Comparison of ENCODE assay signal across 4 cellular contexts in the genomic region with DNA sequence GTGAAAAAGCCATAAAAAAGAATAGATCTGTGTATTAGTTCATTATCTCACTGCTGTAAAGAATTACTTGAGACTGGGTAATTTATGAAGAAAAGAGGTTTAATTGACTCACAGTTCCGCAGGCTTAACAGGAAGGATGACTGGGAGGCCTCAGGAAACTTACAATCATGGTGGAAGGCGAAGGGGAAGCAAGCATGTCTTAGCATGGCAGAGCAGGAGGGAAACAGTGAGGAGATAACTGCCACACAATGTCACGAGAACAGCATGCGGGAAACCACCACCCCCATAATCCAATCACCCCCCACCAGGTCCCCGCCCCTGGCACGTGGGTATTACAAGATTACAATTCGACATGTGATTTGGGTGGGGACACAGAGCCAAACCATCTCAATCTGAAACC.
TF ChIP-seq lines count a peak whose summit lies in the region.

No MANE protein-coding gene starts in this region.

TF ChIP-seq in SK-N-SH, 30 proteins besides CTCF, POLR2A, EP300 and RAD21:
- no peak for TF ChIP-seq MAX (IDR thresholded peaks at IDR 0.05; ENCODE audit: low read depth)
- no peak for TF ChIP-seq FOXJ3 (CRISPR knock-in tag; IDR thresholded peaks at IDR 0.05)
- TF ChIP-seq JUND (IDR thresholded peaks at IDR 0.05), result no peak
- no peak for TF ChIP-seq RFX5 (IDR thresholded peaks at IDR 0.05; ENCODE audit: low read length)
- TF ChIP-seq SIN3A (IDR thresholded peaks at IDR 0.05; ENCODE audit: borderline replicate concordance, low read depth, low read length), result no peak

TF ChIP-seq in SK-N-SH treated with all-trans-retinoic acid at 6 μM for 48 hours, 23 proteins besides CTCF, POLR2A, EP300 and RAD21:
- no peak for TF ChIP-seq CSDC2 (CRISPR knock-in tag; IDR thresholded peaks at IDR 0.05)
- no peak for TF ChIP-seq ESRRG (CRISPR knock-in tag; IDR thresholded peaks at IDR 0.05)
- TF ChIP-seq SNAI2 (CRISPR knock-in tag; IDR thresholded peaks at IDR 0.05), result no peak
- TF ChIP-seq TSHZ2 (CRISPR knock-in tag; IDR thresholded peaks at IDR 0.05), result no peak
- TF ChIP-seq ZNF565 (CRISPR knock-in tag; conservative IDR thresholded peaks at IDR 0.05; ENCODE audit: low read depth), result no peak
- TF ChIP-seq GLIS3 (CRISPR knock-in tag; IDR thresholded peaks at IDR 0.05), result no peak
- TF ChIP-seq ZC3H10 (CRISPR knock-in tag; IDR thresholded peaks at IDR 0.05), result no peak
- TF ChIP-seq, protein P1, sequence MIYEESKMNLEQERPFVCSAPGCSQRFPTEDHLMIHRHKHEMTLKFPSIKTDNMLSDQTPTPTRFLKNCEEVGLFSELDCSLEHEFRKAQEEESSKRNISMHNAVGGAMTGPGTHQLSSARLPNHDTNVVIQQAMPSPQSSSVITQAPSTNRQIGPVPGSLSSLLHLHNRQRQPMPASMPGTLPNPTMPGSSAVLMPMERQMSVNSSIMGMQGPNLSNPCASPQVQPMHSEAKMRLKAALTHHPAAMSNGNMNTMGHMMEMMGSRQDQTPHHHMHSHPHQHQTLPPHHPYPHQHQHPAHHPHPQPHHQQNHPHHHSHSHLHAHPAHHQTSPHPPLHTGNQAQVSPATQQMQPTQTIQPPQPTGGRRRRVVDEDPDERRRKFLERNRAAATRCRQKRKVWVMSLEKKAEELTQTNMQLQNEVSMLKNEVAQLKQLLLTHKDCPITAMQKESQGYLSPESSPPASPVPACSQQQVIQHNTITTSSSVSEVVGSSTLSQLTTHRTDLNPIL (CRISPR knock-in tag; IDR thresholded peaks at IDR 0.05; ENCODE audit: low read depth), result no peak
- TF ChIP-seq, protein P2, sequence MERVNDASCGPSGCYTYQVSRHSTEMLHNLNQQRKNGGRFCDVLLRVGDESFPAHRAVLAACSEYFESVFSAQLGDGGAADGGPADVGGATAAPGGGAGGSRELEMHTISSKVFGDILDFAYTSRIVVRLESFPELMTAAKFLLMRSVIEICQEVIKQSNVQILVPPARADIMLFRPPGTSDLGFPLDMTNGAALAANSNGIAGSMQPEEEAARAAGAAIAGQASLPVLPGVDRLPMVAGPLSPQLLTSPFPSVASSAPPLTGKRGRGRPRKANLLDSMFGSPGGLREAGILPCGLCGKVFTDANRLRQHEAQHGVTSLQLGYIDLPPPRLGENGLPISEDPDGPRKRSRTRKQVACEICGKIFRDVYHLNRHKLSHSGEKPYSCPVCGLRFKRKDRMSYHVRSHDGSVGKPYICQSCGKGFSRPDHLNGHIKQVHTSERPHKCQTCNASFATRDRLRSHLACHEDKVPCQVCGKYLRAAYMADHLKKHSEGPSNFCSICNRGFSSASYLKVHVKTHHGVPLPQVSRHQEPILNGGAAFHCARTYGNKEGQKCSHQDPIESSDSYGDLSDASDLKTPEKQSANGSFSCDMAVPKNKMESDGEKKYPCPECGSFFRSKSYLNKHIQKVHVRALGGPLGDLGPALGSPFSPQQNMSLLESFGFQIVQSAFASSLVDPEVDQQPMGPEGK (CRISPR knock-in tag; IDR thresholded peaks at IDR 0.05; ENCODE audit: borderline replicate concordance), result no peak
- TF ChIP-seq ZNF70 (CRISPR knock-in tag; IDR thresholded peaks at IDR 0.05), result no peak

TF ChIP-seq in IMR-90, 13 proteins besides CTCF, POLR2A, EP300 and RAD21:
- TF ChIP-seq MAZ (IDR thresholded peaks at IDR 0.05; ENCODE audit: borderline replicate concordance, low read depth, low read length) (no peak), CHD1 (IDR thresholded peaks at IDR 0.05; ENCODE audit: low read depth, low read length) (no peak), RCOR1 (IDR thresholded peaks at IDR 0.05; ENCODE audit: insufficient replicate concordance, low read length) (no peak)
- TF ChIP-seq, protein P3, sequence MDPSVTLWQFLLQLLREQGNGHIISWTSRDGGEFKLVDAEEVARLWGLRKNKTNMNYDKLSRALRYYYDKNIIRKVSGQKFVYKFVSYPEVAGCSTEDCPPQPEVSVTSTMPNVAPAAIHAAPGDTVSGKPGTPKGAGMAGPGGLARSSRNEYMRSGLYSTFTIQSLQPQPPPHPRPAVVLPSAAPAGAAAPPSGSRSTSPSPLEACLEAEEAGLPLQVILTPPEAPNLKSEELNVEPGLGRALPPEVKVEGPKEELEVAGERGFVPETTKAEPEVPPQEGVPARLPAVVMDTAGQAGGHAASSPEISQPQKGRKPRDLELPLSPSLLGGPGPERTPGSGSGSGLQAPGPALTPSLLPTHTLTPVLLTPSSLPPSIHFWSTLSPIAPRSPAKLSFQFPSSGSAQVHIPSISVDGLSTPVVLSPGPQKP (IDR thresholded peaks at IDR 0.05; ENCODE audit: borderline replicate concordance, low read depth, low read length), result no peak

TF ChIP-seq in endothelial cell of umbilical vein, 7 proteins besides CTCF, POLR2A, EP300 and RAD21:
- TF ChIP-seq GATA2 (IDR thresholded peaks at IDR 0.05; ENCODE audit: insufficient read depth, insufficient read length, low read depth, low read length) (no peak), FOS (IDR thresholded peaks at IDR 0.05; ENCODE audit: borderline replicate concordance, insufficient read depth, low read length) (peak; percentile 61)
TF ChIP-seq in endothelial cell of umbilical vein: peak in this region for 1.
